1 cellular context compared by ENCODE assay signal in genomic region chr12:26520869-26521268, GRCh38.
TF ChIP-seq lines count a peak whose summit lies in the region.

No MANE protein-coding gene starts in this region.

TF ChIP-seq in GM12878, 131 proteins besides CTCF, POLR2A, EP300 and RAD21 (continued from another document):
- TF ChIP-seq ZNF592 (IDR thresholded peaks at IDR 0.05) (no peak), NR2C2 (IDR thresholded peaks at IDR 0.05; ENCODE audit: borderline replicate concordance, control insufficient read depth, insufficient read length, low read depth) (no peak), BHLHE40 (IDR thresholded peaks at IDR 0.05; ENCODE audit: borderline replicate concordance in 1 of 2, low read depth in 2 of 2, low read length in 1 of 2) (no peak), SREBF1 (IDR thresholded peaks at IDR 0.05; ENCODE audit: low read length) (no peak)
